ENCODE assay signal across 28 cellular contexts in the genomic region with DNA sequence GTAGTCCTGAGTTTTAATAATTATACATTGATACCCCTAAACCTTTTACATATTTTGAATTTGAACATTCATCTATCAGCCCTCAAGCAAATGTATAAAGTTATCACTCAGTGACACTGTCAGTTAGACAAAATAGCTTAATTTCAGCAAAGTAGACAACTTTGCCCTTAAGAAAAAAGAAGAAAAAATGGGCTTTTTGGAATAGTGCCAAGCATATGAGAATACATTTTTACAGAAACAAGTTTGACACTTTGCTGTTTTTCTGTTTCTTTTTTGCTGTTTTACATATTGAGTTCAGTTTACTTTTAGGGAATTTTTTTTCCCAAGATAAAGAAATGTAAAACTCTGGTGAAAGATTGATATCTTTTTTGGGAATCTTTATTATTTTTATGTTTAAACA.
"Had no signal": no experiment of that assay in that cellular context is flagged by ENCODE, and none has a peak within 500 bp of the region (broad histone marks: within the 10 kb centered on the region; RNA-seq: fewer than 3 reads in every experiment).

No MANE protein-coding gene starts in this region.

- H3K9me3 ChIP-seq: ovary, psoas muscle, right lobe of liver, sigmoid colon, stomach, thoracic aorta, thyroid gland, tibial nerve, upper lobe of left lung, vagina had no signal

- H3K4me3 Mint-ChIP-seq: nephron; neural progenitor cell; stimulated activated effector memory CD8-positive, alpha-beta T cell treated with anti-CD3 and anti-CD28 coated beads, Interleukin-12 subunit alpha, Interleukin-12 subunit beta, amount 100 ng/mL, for 72 hours; stimulated activated naive B cell treated with anti-CD40 and anti-IgM and Interleukin-4, amounts not matched to agents 10 μg/mL and 1 μg/mL and 100 μg/mL, for 72 hours; stimulated activated naive CD8-positive, alpha-beta T cell treated with anti-CD3 and anti-CD28 coated beads, Interleukin-15, Interleukin-2, amounts not matched to agents 100 ng/mL and 50 ng/mL, for 24 hours had no signal

- H3K4me2 ChIP-seq: neural progenitor cell had no signal

- H3K27me3 ChIP-seq: neural progenitor cell, right lobe of liver, sigmoid colon, stomach, thyroid gland, tibial nerve, upper lobe of left lung, vagina had no signal

- H3K4me1 Mint-ChIP-seq: neural progenitor cell had no signal

- H3K9ac ChIP-seq: neural progenitor cell, parathyroid adenoma had no signal

- H3K27ac ChIP-seq: neural progenitor cell, ovary, parathyroid adenoma, psoas muscle, right lobe of liver, sigmoid colon, stomach, thoracic aorta, thyroid gland, tibial nerve, upper lobe of left lung, vagina had no signal

- ATAC-seq: psoas muscle; right cardiac atrium; right lobe of liver; stimulated activated effector memory CD8-positive, alpha-beta T cell treated with anti-CD3 and anti-CD28 coated beads, Interleukin-12 subunit alpha, Interleukin-12 subunit beta, amount 100 ng/mL, for 72 hours; stimulated activated naive B cell treated with anti-CD40 and anti-IgM and Interleukin-4, amounts not matched to agents 10 μg/mL and 1 μg/mL and 100 μg/mL, for 72 hours had no signal

- H3K4me3 ChIP-seq: neural progenitor cell, ovary, psoas muscle, right lobe of liver, sigmoid colon, stomach, thoracic aorta, thyroid gland, tibial nerve, upper lobe of left lung, vagina had no signal

- H3K9me3 Mint-ChIP-seq: nephron; neural progenitor cell; stimulated activated effector memory CD8-positive, alpha-beta T cell treated with anti-CD3 and anti-CD28 coated beads, Interleukin-12 subunit alpha, Interleukin-12 subunit beta, amount 100 ng/mL, for 72 hours; stimulated activated naive B cell treated with anti-CD40 and anti-IgM and Interleukin-4, amounts not matched to agents 10 μg/mL and 1 μg/mL and 100 μg/mL, for 72 hours; stimulated activated naive CD8-positive, alpha-beta T cell treated with anti-CD3 and anti-CD28 coated beads, Interleukin-15, Interleukin-2, amounts not matched to agents 100 ng/mL and 50 ng/mL, for 24 hours had no signal

- H3K79me2 ChIP-seq: parathyroid adenoma had no signal

- H3K27me3 Mint-ChIP-seq: progenitor cell of endocrine pancreas; stimulated activated naive B cell treated with anti-CD40 and anti-IgM and Interleukin-4, amounts not matched to agents 10 μg/mL and 1 μg/mL and 100 μg/mL, for 72 hours; stimulated activated naive CD8-positive, alpha-beta T cell treated with anti-CD3 and anti-CD28 coated beads, Interleukin-15, Interleukin-2, amounts not matched to agents 100 ng/mL and 50 ng/mL, for 24 hours had no signal

- H2AFZ ChIP-seq: neural progenitor cell, parathyroid adenoma had no signal

- H3K4me1 ChIP-seq: neural progenitor cell, parathyroid adenoma, sigmoid colon, thyroid gland, upper lobe of left lung, vagina had no signal

- FAIRE-seq: small intestine, urothelium cell line had no signal

- H3K36me3 ChIP-seq: ovary had no signal

- DNase-seq: occipital lobe; ovary; posterior cingulate gyrus; psoas muscle; right cardiac atrium; right lobe of liver; sigmoid colon; small intestine; stimulated activated CD4-positive, alpha-beta T cell treated with anti-CD3 and anti-CD28 coated beads, Interleukin-15, amount 100 ng/mL, for 24 hours; stimulated activated CD4-positive, alpha-beta T cell treated with anti-CD3 and anti-CD28 coated beads, Interleukin-2, amount 100 ng/mL, for 24 hours; stimulated activated CD4-positive, alpha-beta T cell treated with anti-CD3 and anti-CD28 coated beads, Interleukin-2, amount 100 ng/mL, for 48 hours; stimulated activated CD4-positive, alpha-beta T cell treated with anti-CD3 and anti-CD28 coated beads, Interleukin-4, amount 100 ng/mL, for 24 hours; stimulated activated naive B cell treated with anti-CD40 and anti-IgM and Interleukin-4, amounts not matched to agents 10 μg/mL and 1 μg/mL and 100 μg/mL, for 72 hours; stimulated activated naive CD4-positive, alpha-beta T cell treated with Interleukin-2 at 50 U/mL for 16 hours; stomach; thyroid gland; trophoblast cell; upper lobe of left lung had no signal

- H3K27ac Mint-ChIP-seq: nephron; neural progenitor cell; progenitor cell of endocrine pancreas; stimulated activated effector memory CD8-positive, alpha-beta T cell treated with anti-CD3 and anti-CD28 coated beads, Interleukin-12 subunit alpha, Interleukin-12 subunit beta, amount 100 ng/mL, for 72 hours; stimulated activated naive B cell treated with anti-CD40 and anti-IgM and Interleukin-4, amounts not matched to agents 10 μg/mL and 1 μg/mL and 100 μg/mL, for 72 hours; stimulated activated naive CD8-positive, alpha-beta T cell treated with anti-CD3 and anti-CD28 coated beads, Interleukin-15, Interleukin-2, amounts not matched to agents 100 ng/mL and 50 ng/mL, for 24 hours had no signal
